In genomic region chr6:16608444-16608843, GRCh38 we compare ENCODE assay signal across 31 cellular contexts.
"Had no signal": no experiment of that assay in that cellular context is flagged by ENCODE, and none has a peak within 500 bp of the region (broad histone marks: within the 10 kb centered on the region; RNA-seq: fewer than 3 reads in every experiment).

No MANE protein-coding gene starts in this region.

- H3K4me3 ChIP-seq: heart left ventricle, lower lobe of right lung, neural progenitor cell, pancreas, prostate gland, skin epidermis, stomach, testis, thyroid gland, transverse colon, upper lobe of left lung, vagina had no signal

- H3K4me3 Mint-ChIP-seq: immature natural killer cell; naive B cell; natural killer cell; nephron progenitor cell; neural progenitor cell; stimulated activated naive B cell treated with anti-CD40 and anti-IgM and Interleukin-4, amounts not matched to agents 10 μg/mL and 1 μg/mL and 100 μg/mL, for 72 hours had no signal

- H3K9me3 Mint-ChIP-seq: immature natural killer cell, naive B cell, natural killer cell, neural progenitor cell had no signal

- H3K27ac Mint-ChIP-seq: immature natural killer cell, naive B cell, natural killer cell, nephron progenitor cell, neural progenitor cell had no signal

- H3K27me3 Mint-ChIP-seq: stimulated activated naive B cell treated with anti-CD40 and anti-IgM and Interleukin-4, amounts not matched to agents 10 μg/mL and 1 μg/mL and 100 μg/mL, for 72 hours had no signal

- H3K4me1 ChIP-seq: heart left ventricle, lower lobe of right lung, neural progenitor cell, pancreas, prostate gland, stomach, testis, thyroid gland, upper lobe of left lung, vagina had no signal

- H3K4me1 Mint-ChIP-seq: nephron progenitor cell, neural progenitor cell had no signal

- H3K27ac ChIP-seq: heart left ventricle, lower lobe of right lung, neural progenitor cell, pancreas, prostate gland, skin epidermis, stomach, testis, thyroid gland, transverse colon, upper lobe of left lung, vagina had no signal

- H3K36me3 ChIP-seq: neural progenitor cell, pancreas, prostate gland, thyroid gland, transverse colon, upper lobe of left lung had no signal

- H3K36me3 Mint-ChIP-seq: naive B cell, neural progenitor cell had no signal

- H3K9me3 ChIP-seq: heart left ventricle, lower lobe of right lung, pancreas, prostate gland, stomach, testis, thyroid gland, transverse colon, upper lobe of left lung, vagina had no signal

- DNase-seq: heart left ventricle; hypothalamus; immature natural killer cell; kidney; lower lobe of right lung; mammary epithelial cell; mesenchymal stem cell; naive B cell; natural killer cell; nephron progenitor cell; pancreas; posterior cingulate gyrus; retina; right cardiac atrium; stimulated activated CD4-positive, alpha-beta T cell treated with anti-CD3 and anti-CD28 coated beads, Interleukin-1b, Interleukin-23, amount 100 ng/mL, for 48 hours; stimulated activated CD4-positive, alpha-beta T cell treated with anti-CD3 and anti-CD28 coated beads, Interleukin-2, amount 100 ng/mL, for 48 hours; stimulated activated CD4-positive, alpha-beta T cell treated with anti-CD3 and anti-CD28 coated beads, Interleukin-4, amount 100 ng/mL, for 4 hours; stimulated activated CD8-positive, alpha-beta memory T cell treated with anti-CD3 and anti-CD28 coated beads, Interleukin-4, amount 100 ng/mL, for 48 hours; stimulated activated naive B cell treated with anti-CD40 and anti-IgM and Interleukin-4, amounts not matched to agents 10 μg/mL and 1 μg/mL and 100 μg/mL, for 72 hours; stimulated activated naive CD8-positive, alpha-beta T cell treated with anti-CD3 and anti-CD28 coated beads, Interleukin-15, Interleukin-2, amounts not matched to agents 100 U/mL and 50 U/mL, for 24 hours; stomach; testis; thyroid gland; transverse colon; upper lobe of left lung had no signal

- H3K27me3 ChIP-seq: heart left ventricle, neural progenitor cell, pancreas, stomach, testis, thyroid gland, transverse colon, upper lobe of left lung, vagina had no signal

- FAIRE-seq: islet of Langerhans, kidney, pancreas had no signal

- ATAC-seq: heart left ventricle; lower lobe of right lung; natural killer cell; pancreas; right cardiac atrium; sciatic nerve; stimulated activated naive B cell treated with anti-CD40 and anti-IgM and Interleukin-4, amounts not matched to agents 10 μg/mL and 1 μg/mL and 100 μg/mL, for 72 hours; stimulated activated naive CD8-positive, alpha-beta T cell treated with anti-CD3 and anti-CD28 coated beads, Interleukin-15, Interleukin-2, amounts not matched to agents 100 U/mL and 50 U/mL, for 24 hours had no signal
